In the genomic region with DNA sequence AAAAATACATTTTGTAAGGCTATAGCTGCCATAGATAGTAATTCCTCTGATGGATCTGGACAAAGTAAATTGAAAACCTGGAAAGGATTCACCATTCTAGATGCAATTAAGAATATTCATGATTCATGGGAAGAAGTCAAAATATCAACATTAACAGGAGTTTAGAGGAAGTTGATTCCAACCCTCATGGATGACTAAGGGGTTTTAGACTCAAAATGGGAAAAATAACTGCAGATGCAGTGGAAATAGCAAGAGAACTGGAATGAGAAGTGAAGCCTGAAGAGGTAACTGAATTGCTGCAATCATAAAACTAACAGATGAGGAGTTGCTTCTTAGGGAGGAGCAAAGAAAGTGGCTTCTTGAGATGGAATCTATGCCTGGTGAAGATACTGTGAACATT, we compare ENCODE assay signal across 2 cellular contexts.
TF ChIP-seq lines count a peak whose summit lies in the region.

No MANE protein-coding gene starts in this region.

TF ChIP-seq in SK-N-SH, 30 proteins besides CTCF, POLR2A, EP300 and RAD21 (continued from another document):
- TF ChIP-seq, protein P1, sequence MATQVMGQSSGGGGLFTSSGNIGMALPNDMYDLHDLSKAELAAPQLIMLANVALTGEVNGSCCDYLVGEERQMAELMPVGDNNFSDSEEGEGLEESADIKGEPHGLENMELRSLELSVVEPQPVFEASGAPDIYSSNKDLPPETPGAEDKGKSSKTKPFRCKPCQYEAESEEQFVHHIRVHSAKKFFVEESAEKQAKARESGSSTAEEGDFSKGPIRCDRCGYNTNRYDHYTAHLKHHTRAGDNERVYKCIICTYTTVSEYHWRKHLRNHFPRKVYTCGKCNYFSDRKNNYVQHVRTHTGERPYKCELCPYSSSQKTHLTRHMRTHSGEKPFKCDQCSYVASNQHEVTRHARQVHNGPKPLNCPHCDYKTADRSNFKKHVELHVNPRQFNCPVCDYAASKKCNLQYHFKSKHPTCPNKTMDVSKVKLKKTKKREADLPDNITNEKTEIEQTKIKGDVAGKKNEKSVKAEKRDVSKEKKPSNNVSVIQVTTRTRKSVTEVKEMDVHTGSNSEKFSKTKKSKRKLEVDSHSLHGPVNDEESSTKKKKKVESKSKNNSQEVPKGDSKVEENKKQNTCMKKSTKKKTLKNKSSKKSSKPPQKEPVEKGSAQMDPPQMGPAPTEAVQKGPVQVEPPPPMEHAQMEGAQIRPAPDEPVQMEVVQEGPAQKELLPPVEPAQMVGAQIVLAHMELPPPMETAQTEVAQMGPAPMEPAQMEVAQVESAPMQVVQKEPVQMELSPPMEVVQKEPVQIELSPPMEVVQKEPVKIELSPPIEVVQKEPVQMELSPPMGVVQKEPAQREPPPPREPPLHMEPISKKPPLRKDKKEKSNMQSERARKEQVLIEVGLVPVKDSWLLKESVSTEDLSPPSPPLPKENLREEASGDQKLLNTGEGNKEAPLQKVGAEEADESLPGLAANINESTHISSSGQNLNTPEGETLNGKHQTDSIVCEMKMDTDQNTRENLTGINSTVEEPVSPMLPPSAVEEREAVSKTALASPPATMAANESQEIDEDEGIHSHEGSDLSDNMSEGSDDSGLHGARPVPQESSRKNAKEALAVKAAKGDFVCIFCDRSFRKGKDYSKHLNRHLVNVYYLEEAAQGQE (IDR thresholded peaks at IDR 0.05; ENCODE audit: low read depth, low read length) = no peak
- TF ChIP-seq RCOR1 (IDR thresholded peaks at IDR 0.05; ENCODE audit: low read length) = no peak
- TF ChIP-seq NRF1 (IDR thresholded peaks at IDR 0.05; ENCODE audit: low read depth, low read length) = no peak
- TF ChIP-seq, protein P2, sequence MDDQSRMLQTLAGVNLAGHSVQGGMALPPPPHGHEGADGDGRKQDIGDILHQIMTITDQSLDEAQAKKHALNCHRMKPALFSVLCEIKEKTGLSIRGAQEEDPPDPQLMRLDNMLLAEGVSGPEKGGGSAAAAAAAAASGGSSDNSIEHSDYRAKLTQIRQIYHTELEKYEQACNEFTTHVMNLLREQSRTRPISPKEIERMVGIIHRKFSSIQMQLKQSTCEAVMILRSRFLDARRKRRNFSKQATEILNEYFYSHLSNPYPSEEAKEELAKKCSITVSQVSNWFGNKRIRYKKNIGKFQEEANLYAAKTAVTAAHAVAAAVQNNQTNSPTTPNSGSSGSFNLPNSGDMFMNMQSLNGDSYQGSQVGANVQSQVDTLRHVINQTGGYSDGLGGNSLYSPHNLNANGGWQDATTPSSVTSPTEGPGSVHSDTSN (IDR thresholded peaks at IDR 0.05) = no peak
- TF ChIP-seq, protein P3, sequence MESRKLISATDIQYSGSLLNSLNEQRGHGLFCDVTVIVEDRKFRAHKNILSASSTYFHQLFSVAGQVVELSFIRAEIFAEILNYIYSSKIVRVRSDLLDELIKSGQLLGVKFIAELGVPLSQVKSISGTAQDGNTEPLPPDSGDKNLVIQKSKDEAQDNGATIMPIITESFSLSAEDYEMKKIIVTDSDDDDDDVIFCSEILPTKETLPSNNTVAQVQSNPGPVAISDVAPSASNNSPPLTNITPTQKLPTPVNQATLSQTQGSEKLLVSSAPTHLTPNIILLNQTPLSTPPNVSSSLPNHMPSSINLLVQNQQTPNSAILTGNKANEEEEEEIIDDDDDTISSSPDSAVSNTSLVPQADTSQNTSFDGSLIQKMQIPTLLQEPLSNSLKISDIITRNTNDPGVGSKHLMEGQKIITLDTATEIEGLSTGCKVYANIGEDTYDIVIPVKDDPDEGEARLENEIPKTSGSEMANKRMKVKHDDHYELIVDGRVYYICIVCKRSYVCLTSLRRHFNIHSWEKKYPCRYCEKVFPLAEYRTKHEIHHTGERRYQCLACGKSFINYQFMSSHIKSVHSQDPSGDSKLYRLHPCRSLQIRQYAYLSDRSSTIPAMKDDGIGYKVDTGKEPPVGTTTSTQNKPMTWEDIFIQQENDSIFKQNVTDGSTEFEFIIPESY (IDR thresholded peaks at IDR 0.05; ENCODE audit: borderline replicate concordance, low read depth) = no peak

TF ChIP-seq in SK-N-SH treated with all-trans-retinoic acid at 6 μM for 48 hours, 23 proteins besides CTCF, POLR2A, EP300 and RAD21 (continued from another document):
- TF ChIP-seq, protein P4, sequence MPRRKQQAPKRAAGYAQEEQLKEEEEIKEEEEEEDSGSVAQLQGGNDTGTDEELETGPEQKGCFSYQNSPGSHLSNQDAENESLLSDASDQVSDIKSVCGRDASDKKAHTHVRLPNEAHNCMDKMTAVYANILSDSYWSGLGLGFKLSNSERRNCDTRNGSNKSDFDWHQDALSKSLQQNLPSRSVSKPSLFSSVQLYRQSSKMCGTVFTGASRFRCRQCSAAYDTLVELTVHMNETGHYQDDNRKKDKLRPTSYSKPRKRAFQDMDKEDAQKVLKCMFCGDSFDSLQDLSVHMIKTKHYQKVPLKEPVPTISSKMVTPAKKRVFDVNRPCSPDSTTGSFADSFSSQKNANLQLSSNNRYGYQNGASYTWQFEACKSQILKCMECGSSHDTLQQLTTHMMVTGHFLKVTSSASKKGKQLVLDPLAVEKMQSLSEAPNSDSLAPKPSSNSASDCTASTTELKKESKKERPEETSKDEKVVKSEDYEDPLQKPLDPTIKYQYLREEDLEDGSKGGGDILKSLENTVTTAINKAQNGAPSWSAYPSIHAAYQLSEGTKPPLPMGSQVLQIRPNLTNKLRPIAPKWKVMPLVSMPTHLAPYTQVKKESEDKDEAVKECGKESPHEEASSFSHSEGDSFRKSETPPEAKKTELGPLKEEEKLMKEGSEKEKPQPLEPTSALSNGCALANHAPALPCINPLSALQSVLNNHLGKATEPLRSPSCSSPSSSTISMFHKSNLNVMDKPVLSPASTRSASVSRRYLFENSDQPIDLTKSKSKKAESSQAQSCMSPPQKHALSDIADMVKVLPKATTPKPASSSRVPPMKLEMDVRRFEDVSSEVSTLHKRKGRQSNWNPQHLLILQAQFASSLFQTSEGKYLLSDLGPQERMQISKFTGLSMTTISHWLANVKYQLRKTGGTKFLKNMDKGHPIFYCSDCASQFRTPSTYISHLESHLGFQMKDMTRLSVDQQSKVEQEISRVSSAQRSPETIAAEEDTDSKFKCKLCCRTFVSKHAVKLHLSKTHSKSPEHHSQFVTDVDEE (CRISPR knock-in tag; IDR thresholded peaks at IDR 0.05) = no peak
